8 cellular contexts compared by ENCODE assay signal in genomic region chr15:78308422-78309021, GRCh38. TPM values are rescaled to one million over a fixed set of nuclear protein-coding genes. Genes with fewer than 3 reads are reported as not detected.
DNase-seq lines count a peak whose midpoint lies in the region; ATAC-seq and TF ChIP-seq lines count a peak whose summit lies in the region.

No MANE protein-coding gene starts in this region.

- POLR2A ChIA-PET in PC-9 (lab: Charles Lee; ENCODE audit: unreplicated experiment), result no interaction called here

- H3K27me3 ChIP-seq in PC-9 (ENCODE audit: insufficient read depth, low read depth), result no peaks in the 10 kb centered on the region
- H3K27me3 ChIP-seq in parathyroid adenoma (ENCODE audit: control insufficient read depth, insufficient read depth, low read length), result no peaks in the 10 kb centered on the region

- H3K4me2 ChIP-seq in PC-9 (peak overlapping the region; percentile 4; the same call in 1 of the 2 replicates), parathyroid adenoma (ENCODE audit: low read length) (no peak overlapping the region)

- H3K36me3 ChIP-seq in PC-9 (ENCODE audit: low read depth) (no peaks in the 10 kb centered on the region), parathyroid adenoma (ENCODE audit: control insufficient read depth, insufficient read depth, low read length) (no peaks in the 10 kb centered on the region)

- no peaks in the 10 kb centered on the region for H3K27me3 Mint-ChIP-seq in activated naive CD4-positive, alpha-beta T cell treated with anti-CD3 and anti-CD28 coated beads for 36 hours (ENCODE audit: low read depth)

- DNase-seq in EH (ENCODE audit: low read depth) (peak; percentile 69), Kasumi-1 (lab: John Stamatoyannopoulos, UW) (peak; percentile 47 to 63), PC-9 (peak in 1 of 2 experiments; percentile 68), glomerular visceral epithelial cell (ENCODE audit: extremely low spot score) (peak; percentile 72)
- peak; percentile 75 for DNase-seq in activated naive CD4-positive, alpha-beta T cell treated with anti-CD3 and anti-CD28 coated beads for 36 hours

- H3K9me3 ChIP-seq in PC-9 (ENCODE audit: insufficient read depth, low read depth) (no peaks in the 10 kb centered on the region), parathyroid adenoma (ENCODE audit: control insufficient read depth, low read length) (no peaks in the 10 kb centered on the region)

- peaks cover 26% of the 10 kb centered on the region for H3K4me1 ChIP-seq in PC-9 (replicated peaks; ENCODE audit: insufficient read depth)
- no peaks in the 10 kb centered on the region for H3K4me1 ChIP-seq in parathyroid adenoma

- H3K79me2 ChIP-seq in PC-9 (ENCODE audit: low read depth) (no peaks in the 10 kb centered on the region), parathyroid adenoma (no peaks in the 10 kb centered on the region)

- intact Hi-C loops in PC-9 (cut with micrococcal nuclease; ENCODE audit: unreplicated experiment), result loop anchor here (1.0 to 5.0 kb wide), 5 partner anchors 107 to 444 kb away; no protein-coding TSS in a partner anchor
- intact Hi-C loops in activated naive CD4-positive, alpha-beta T cell treated with anti-CD3 and anti-CD28 coated beads for 36 hours (cut with micrococcal nuclease), result loop anchor here (1.0 to 2.0 kb wide), 4 partner anchors 107 to 400 kb away; no protein-coding TSS in a partner anchor

- H4K20me1 ChIP-seq in PC-9 (ENCODE audit: insufficient read depth), result no peaks in the 10 kb centered on the region

- CTCF ChIA-PET in PC-9 (lab: Charles Lee), result interaction anchor here (0.5 to 0.9 kb wide), 3 partner anchors 12 to 114 kb away, joined by 3 to 4 read pairs (median 3); no protein-coding TSS in a partner anchor
- CTCF ChIA-PET in activated naive CD4-positive, alpha-beta T cell treated with anti-CD3 and anti-CD28 coated beads for 36 hours (lab: Charles Lee), result interaction anchor here (0.6 to 2.2 kb wide), 5 partner anchors 9 to 571 kb away, joined by 3 to 6 read pairs (median 4); partner anchors contain the start of gene SKIC8

- H2AFZ ChIP-seq in PC-9 (peak overlapping the region; percentile 58; the same call in 1 of the 2 replicates), parathyroid adenoma (no peak overlapping the region)

- no TSS peak for BruUV-seq in PC-9 (replicated peaks; lab: Mats Ljungman, UMichigan)

- ATAC-seq in HG03469 (IDR thresholded peaks at IDR 0.05; ENCODE audit: unreplicated experiment) (no peak), GM18907 (IDR thresholded peaks at IDR 0.05; ENCODE audit: unreplicated experiment) (no peak)

- peak; percentile 86 for TF ChIP-seq CTCF in PC-9 (conservative IDR thresholded peaks at IDR 0.05)
- peak; percentile 38 for TF ChIP-seq CTCF in parathyroid adenoma (IDR thresholded peaks at IDR 0.05)

- H3K27ac ChIP-seq in PC-9 (no peak overlapping the region), parathyroid adenoma (no peak overlapping the region)

- no peak overlapping the region for H3K9ac ChIP-seq in parathyroid adenoma

- H3K9me2 ChIP-seq in PC-9 (ENCODE audit: insufficient read depth), result no peaks in the 10 kb centered on the region

- no peaks in the 10 kb centered on the region for H3K4me1 Mint-ChIP-seq in activated naive CD4-positive, alpha-beta T cell treated with anti-CD3 and anti-CD28 coated beads for 36 hours (ENCODE audit: low read depth)

- H3K4me3 Mint-ChIP-seq in activated naive CD4-positive, alpha-beta T cell treated with anti-CD3 and anti-CD28 coated beads for 36 hours, result no peak overlapping the region

- H3K36me3 Mint-ChIP-seq in activated naive CD4-positive, alpha-beta T cell treated with anti-CD3 and anti-CD28 coated beads for 36 hours (ENCODE audit: low read depth), result no peaks in the 10 kb centered on the region

- H3K27ac Mint-ChIP-seq in activated naive CD4-positive, alpha-beta T cell treated with anti-CD3 and anti-CD28 coated beads for 36 hours, result no peak overlapping the region

- no peaks in the 10 kb centered on the region for H3K9me3 Mint-ChIP-seq in activated naive CD4-positive, alpha-beta T cell treated with anti-CD3 and anti-CD28 coated beads for 36 hours

- H3F3A ChIP-seq in PC-9 (ENCODE audit: insufficient read depth, low read depth), result peaks cover 8% of the 10 kb centered on the region; the same call in 1 of the 2 replicates

- no peak overlapping the region for H3K4me3 ChIP-seq in PC-9
- no peak overlapping the region for H3K4me3 ChIP-seq in parathyroid adenoma (ENCODE audit: low read depth, low read length)

RNA-seq across cellular contexts. Expression of gene SKIC8, which starts 9.1 kb away (rescaled TPM):
- total RNA-seq in PC-9 (2021), result 44.5 and 47.7 TPM in 2 replicates
- total RNA-seq in activated naive CD4-positive, alpha-beta T cell treated with anti-CD3 and anti-CD28 coated beads for 36 hours, result 10 to 100 TPM; 44.2 to 46.9 TPM

RNA-seq across cellular contexts. Expression of gene CRABP1, which starts 31.6 kb away (rescaled TPM):
- total RNA-seq in PC-9 (2021), result not detected in 2 replicates
- under 1 TPM; 0.38 to 0.52 TPM for total RNA-seq in activated naive CD4-positive, alpha-beta T cell treated with anti-CD3 and anti-CD28 coated beads for 36 hours

RNA-seq across cellular contexts. Expression of gene DNAJA4, which starts 44.2 kb away (rescaled TPM):
- 0.33 and 0.35 TPM in 2 replicates for total RNA-seq in PC-9 (2021)
- total RNA-seq in activated naive CD4-positive, alpha-beta T cell treated with anti-CD3 and anti-CD28 coated beads for 36 hours, result 10 to 100 TPM; 40.1 to 41.6 TPM

Comparison
In these comparisons a context has a peak if more than half of its experiments do, and no peak if none do; other contexts are left out.
1. RNA of gene DNAJA4, which starts 44.2 kb away (total RNA-seq): 40.1 to 41.6 TPM in activated naive CD4-positive, alpha-beta T cell treated with anti-CD3 and anti-CD28 coated beads for 36 hours; 0.33 to 0.35 TPM in PC-9; every median in the first group is over 10 times any median in the second.